Comparison of ENCODE assay signal across 16 cellular contexts in genomic region chr11:66569076-66569475, GRCh38. TPM values are rescaled to one million over a fixed set of nuclear protein-coding genes. Genes with fewer than 3 reads are reported as not detected.
A peak's percentile ranks its signal among the peaks of the same experiment; 100 is the strongest.
DNase-seq lines count a peak whose midpoint lies in the region; ATAC-seq and TF ChIP-seq lines count a peak whose summit lies in the region.
"Had no signal": no experiment of that assay in that cellular context is flagged by ENCODE, and none has a peak within 500 bp of the region (broad histone marks: within the 10 kb centered on the region; RNA-seq: fewer than 3 reads in every experiment).

No MANE protein-coding gene starts in this region.

- TF ChIP-seq CTCF in 22Rv1 (IDR thresholded peaks at IDR 0.05): no peak
- TF ChIP-seq CTCF in colonic mucosa (IDR thresholded peaks at IDR 0.05): no peak

- H3K27ac Mint-ChIP-seq in activated T-helper 17 cell treated with anti-CD3 and anti-CD28 coated beads, Interleukin-2, amount 50 U/mL, for 72 hours: no peak overlapping the region
- no peak overlapping the region for H3K27ac Mint-ChIP-seq in naive B cell

- H3K27ac ChIP-seq in 22Rv1 (peak overlapping the region; percentile 31), HUES48 (ENCODE audit: low read depth, low read length) (peak overlapping the region; percentile 33), colonic mucosa (no peak overlapping the region)
- H3K27ac ChIP-seq: body of pancreas, left lung, SK-N-MC had no signal

- H3K4me1 ChIP-seq in HUES48 (ENCODE audit: control insufficient read depth, insufficient read depth, low read length) (peaks cover 18% of the 10 kb centered on the region), colonic mucosa (no peaks in the 10 kb centered on the region)
- H3K4me1 ChIP-seq: Caco-2 had no signal

- DNase-seq in naive B cell: no peak
- no peak for DNase-seq in mesenteric fat pad (ENCODE audit: low spot score)
- no peak for DNase-seq in T-helper 1 cell
- DNase-seq in colonic mucosa: no peak
- DNase-seq: Caco-2 had no signal

- H3K27me3 Mint-ChIP-seq in activated T-helper 17 cell treated with anti-CD3 and anti-CD28 coated beads, Interleukin-2, amount 50 U/mL, for 72 hours: peaks cover 5% of the 10 kb centered on the region
- peaks cover 0 to 50% (median 18%) of the 10 kb centered on the region in 3 donors for H3K27me3 Mint-ChIP-seq in naive B cell
- H3K27me3 Mint-ChIP-seq: activated naive CD4-positive, alpha-beta T cell treated with anti-CD3 and anti-CD28 coated beads, Interleukin-2, amount 50 U/mL, for 24 hours had no signal

- no peak overlapping the region for H3K9ac ChIP-seq in HUES48 (ENCODE audit: low read depth, low read length)
- no peak overlapping the region for H3K9ac ChIP-seq in colonic mucosa (ENCODE audit: low read depth in 2 of 2, low read length in 2 of 2)

- no peaks in the 10 kb centered on the region for H3K9me3 Mint-ChIP-seq in activated T-helper 17 cell treated with anti-CD3 and anti-CD28 coated beads, Interleukin-2, amount 50 U/mL, for 72 hours
- H3K9me3 Mint-ChIP-seq in naive B cell: no peaks in the 10 kb centered on the region
- H3K9me3 Mint-ChIP-seq: activated naive CD4-positive, alpha-beta T cell treated with anti-CD3 and anti-CD28 coated beads, Interleukin-2, amount 50 U/mL, for 24 hours had no signal

- intact Hi-C loops in colonic mucosa (cut with DNase I): no loop called here

- H3K27me3 ChIP-seq in HUES48 (ENCODE audit: control insufficient read depth, insufficient read depth, low read length) (no peaks in the 10 kb centered on the region), colonic mucosa (peaks cover 4% of the 10 kb centered on the region)
- H3K27me3 ChIP-seq: body of pancreas, Peyer's patch, upper lobe of left lung had no signal

- H3K4me1 Mint-ChIP-seq in activated T-helper 17 cell treated with anti-CD3 and anti-CD28 coated beads, Interleukin-2, amount 50 U/mL, for 72 hours: no peaks in the 10 kb centered on the region
- peaks cover 3 to 10% (median 6%) of the 10 kb centered on the region in 3 donors for H3K4me1 Mint-ChIP-seq in naive B cell

- H3K36me3 ChIP-seq in HUES48 (ENCODE audit: control insufficient read depth, insufficient read depth, low read length) (no peaks in the 10 kb centered on the region), colonic mucosa (no peaks in the 10 kb centered on the region)
- H3K36me3 ChIP-seq: left lung, Peyer's patch had no signal

- peak overlapping the region; percentile 80 for H3K4me3 Mint-ChIP-seq in activated T-helper 17 cell treated with anti-CD3 and anti-CD28 coated beads, Interleukin-2, amount 50 U/mL, for 72 hours
- H3K4me3 Mint-ChIP-seq in naive B cell: peak overlapping the region in 5 of 8 donors; percentile 27 to 88 (median 78)

- no peaks in the 10 kb centered on the region for H3K36me3 Mint-ChIP-seq in activated T-helper 17 cell treated with anti-CD3 and anti-CD28 coated beads, Interleukin-2, amount 50 U/mL, for 72 hours (ENCODE audit: low read depth)
- peaks cover 0 to 5% of the 10 kb centered on the region in 2 donors for H3K36me3 Mint-ChIP-seq in naive B cell

- ATAC-seq in activated T-helper 17 cell treated with anti-CD3 and anti-CD28 coated beads, Interleukin-2, amount 50 U/mL, for 72 hours (replicated peaks): no peak
- no peak for ATAC-seq in naive B cell (ENCODE audit: low read depth in 2 of 2)
- ATAC-seq in HG03045 (IDR thresholded peaks at IDR 0.05; ENCODE audit: unreplicated experiment): no peak

- H3K4me3 ChIP-seq in HUES48 (ENCODE audit: low read depth, low read length) (no peak overlapping the region), colonic mucosa (no peak overlapping the region)

- H3K9me3 ChIP-seq in HUES48 (ENCODE audit: control insufficient read depth, insufficient read depth, low read length) (peaks cover 3% of the 10 kb centered on the region; the same call in 1 of the 2 replicates), colonic mucosa (no peaks in the 10 kb centered on the region)
- H3K9me3 ChIP-seq: body of pancreas, Caco-2, left lung, Peyer's patch, upper lobe of left lung had no signal

RNA-seq across cellular contexts. Expression of gene CTSF, which starts 0.7 kb away (rescaled TPM):
- 10 to 100 TPM in 1 of 2 donors, 1 to 10 TPM in 1; 4.1 to 12.9 TPM for total RNA-seq in activated T-helper 17 cell treated with anti-CD3 and anti-CD28 coated beads, Interleukin-2, amount 50 U/mL, for 72 hours
- 10 to 100 TPM in 4 of 6 donors, 1 to 10 TPM in 2; 5.0 to 14.3 (median 11.4) TPM for polyA plus RNA-seq in naive B cell (ENCODE audit: low read depth in 6 of 6)
- total RNA-seq in mesenteric fat pad: 44.2 TPM
- 10 to 100 TPM in 1 of 2 donors, 1 to 10 TPM in 1; 3.1 to 17.3 TPM for total RNA-seq in colonic mucosa
- total RNA-seq: Caco-2 had no signal

RNA-seq across cellular contexts. Expression of gene ACTN3, which starts 22.4 kb away (rescaled TPM):
- total RNA-seq in activated T-helper 17 cell treated with anti-CD3 and anti-CD28 coated beads, Interleukin-2, amount 50 U/mL, for 72 hours: 1 to 10 TPM in 1 of 2 donors, under 1 TPM in 1; 0.58 to 3.0 TPM
- not detected for polyA plus RNA-seq in naive B cell (ENCODE audit: low read depth in 6 of 6)
- total RNA-seq in mesenteric fat pad (0.10 TPM), colonic mucosa (under 1 TPM in 1 of 2 donors, not detected in 1; 0.11 TPM)
- total RNA-seq: body of pancreas, Caco-2, omental fat pad, Peyer's patch had no signal

RNA-seq across cellular contexts. Expression of gene ZDHHC24, which starts 23.2 kb away (rescaled TPM):
- total RNA-seq in activated T-helper 17 cell treated with anti-CD3 and anti-CD28 coated beads, Interleukin-2, amount 50 U/mL, for 72 hours: 10 to 100 TPM in 1 of 2 donors, 1 to 10 TPM in 1; 8.7 to 12.6 TPM
- polyA plus RNA-seq in naive B cell (ENCODE audit: low read depth in 6 of 6): 10 to 100 TPM; 12.3 to 19.3 (median 17.0) TPM
- total RNA-seq in mesenteric fat pad: 14.1 TPM
- total RNA-seq in colonic mucosa: 10 to 100 TPM in 1 of 2 donors, 1 to 10 TPM in 1; 7.7 to 10.7 TPM

RNA-seq across cellular contexts. Expression of gene CCDC87, which starts 23.8 kb away (rescaled TPM):
- under 1 TPM; 0.11 to 0.15 TPM for total RNA-seq in activated T-helper 17 cell treated with anti-CD3 and anti-CD28 coated beads, Interleukin-2, amount 50 U/mL, for 72 hours
- under 1 TPM in 2 of 6 donors, not detected in 4; 0.13 to 0.30 TPM for polyA plus RNA-seq in naive B cell (ENCODE audit: low read depth in 6 of 6)
- total RNA-seq in mesenteric fat pad: not detected
- total RNA-seq in colonic mucosa: under 1 TPM; 0.53 to 0.62 TPM

RNA-seq across cellular contexts. Expression of gene CCS, which starts 23.9 kb away (rescaled TPM):
- 10 to 100 TPM; 27.5 to 35.1 TPM for total RNA-seq in activated T-helper 17 cell treated with anti-CD3 and anti-CD28 coated beads, Interleukin-2, amount 50 U/mL, for 72 hours
- polyA plus RNA-seq in naive B cell (ENCODE audit: low read depth in 6 of 6): 10 to 100 TPM; 51.8 to 87.8 (median 66.4) TPM
- total RNA-seq in mesenteric fat pad (31.5 TPM), colonic mucosa (10 to 100 TPM; 31.2 to 41.4 TPM)
